In the genomic region with DNA sequence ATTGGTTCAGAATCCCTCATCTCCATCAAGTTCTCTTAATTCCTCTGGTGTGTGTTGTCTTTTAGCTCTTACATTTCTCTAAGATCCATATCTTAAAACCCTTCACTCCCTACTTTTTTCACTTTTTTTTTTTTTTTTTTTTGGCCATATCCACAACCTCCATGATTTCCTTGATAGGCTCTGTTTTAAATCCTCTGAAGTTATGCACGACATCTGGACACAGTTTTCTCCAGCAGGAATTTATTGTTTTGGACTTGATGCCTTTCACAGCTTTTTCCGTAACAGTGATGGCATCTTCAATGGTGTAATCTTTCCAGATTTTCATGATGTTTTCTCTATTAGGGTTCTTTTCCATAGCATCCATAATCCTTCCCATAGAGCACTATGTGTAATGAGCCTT, we compare ENCODE assay signal across 16 cellular contexts. TPM values are rescaled to one million over a fixed set of nuclear protein-coding genes. Genes with fewer than 3 reads are reported as not detected.
DNase-seq lines count a peak whose midpoint lies in the region; ATAC-seq, FAIRE-seq and TF ChIP-seq lines count a peak whose summit lies in the region.
"Had no signal": no experiment of that assay in that cellular context is flagged by ENCODE, and none has a peak within 500 bp of the region (broad histone marks: within the 10 kb centered on the region; RNA-seq: fewer than 3 reads in every experiment).

No MANE protein-coding gene starts in this region.

- no peak overlapping the region for H3K4me2 ChIP-seq in GM12878 (ENCODE audit: control insufficient read depth, insufficient read depth)

- peaks cover 82% of the 10 kb centered on the region for H3K79me2 ChIP-seq in GM12878 (ENCODE audit: control insufficient read depth, insufficient read depth, low read length)

- peaks cover 72% of the 10 kb centered on the region for H3K4me1 ChIP-seq in left ventricle myocardium inferior
- peaks cover 19% of the 10 kb centered on the region; the same call in 1 of the 2 replicates for H3K4me1 ChIP-seq in GM12878 (ENCODE audit: control insufficient read depth, insufficient read depth, low read length)

- TF ChIP-seq EP300 in GM12878 (IDR thresholded peaks at IDR 0.05; ENCODE audit: borderline replicate concordance in 1 of 2, control insufficient read depth in 1 of 2, low read depth in 2 of 2, low read length in 2 of 2): no peak

- no peaks in the 10 kb centered on the region for H3K36me3 ChIP-seq in left ventricle myocardium inferior
- 0 out of 4 replicates have a peak, but pooled peaks cover 0 to 7% of the 10 kb centered on the region in 2 experiments for H3K36me3 ChIP-seq in GM12878 (ENCODE audit: control insufficient read depth in 2 of 2, insufficient read depth in 2 of 2, low read length in 1 of 2)
- H3K36me3 ChIP-seq: right lobe of liver had no signal

- SMC1A ChIA-PET in GM12878 (lab: Charles Lee; ENCODE audit: uncharacterized antibody, unreplicated experiment): no interaction called here

- no peak overlapping the region for H3K4me3 Mint-ChIP-seq in nephron
- H3K4me3 Mint-ChIP-seq: stimulated activated effector memory CD8-positive, alpha-beta T cell treated with anti-CD3 and anti-CD28 coated beads, Interleukin-12 subunit alpha, Interleukin-12 subunit beta, amount 100 ng/mL, for 72 hours had no signal

- CTCF ChIA-PET in GM12878 (lab: Yijun Ruan, JAX): no interaction called here

- 100% methylated on average over 2 of the region's 2 CpGs for WGBS in GM12878 (ENCODE audit: insufficient coverage, insufficient replicate concordance, low lambda C conversion rate, missing lambda C conversion rate)

- DNase-seq in left ventricle myocardium inferior: no peak
- no peak for DNase-seq in left ventricle myocardium superior
- DNase-seq in GM12878 (ENCODE audit: low read depth, low spot score): no peak
- no peak for DNase-seq in SHP77 (lab: John Stamatoyannopoulos, UW)
- no peak for DNase-seq in Ammon's horn (ENCODE audit: low spot score)
- no peak for DNase-seq in NK-92 treated with Interleukin-12 subunit alpha and Interleukin-12 subunit beta, amount 100 ng/mL, for 24 hours (lab: John Stamatoyannopoulos, UW)
- DNase-seq: NCI-H187; right lobe of liver; stimulated activated CD4-positive, alpha-beta T cell treated with anti-CD3 and anti-CD28 coated beads, Interleukin-4, amount 100 ng/mL, for 4 hours had no signal

- peaks cover 8% of the 10 kb centered on the region for H3K36me3 Mint-ChIP-seq in nephron (ENCODE audit: low read depth)

- TF ChIP-seq POLR2A in GM12878 (IDR thresholded peaks at IDR 0.05; ENCODE audit: low read depth, low read length): no peak

- H3K27ac ChIP-seq in left ventricle myocardium inferior (replicated peaks): peak overlapping the region; percentile 66
- H3K27ac ChIP-seq in GM12878 (ENCODE audit: control insufficient read depth, insufficient read depth): no peak overlapping the region
- H3K27ac ChIP-seq: epithelial cell of prostate, right lobe of liver had no signal

- no peak for TF ChIP-seq RAD21 in GM12878 (IDR thresholded peaks at IDR 0.05; ENCODE audit: insufficient read depth, low read depth, low read length)

- H3K9me3 ChIP-seq in left ventricle myocardium inferior (replicated peaks) (no peaks in the 10 kb centered on the region), GM12878 (replicated peaks; ENCODE audit: control insufficient read depth, insufficient read depth, low read length) (no peaks in the 10 kb centered on the region)
- H3K9me3 ChIP-seq: right lobe of liver had no signal

- H3K9me3 Mint-ChIP-seq in nephron: no peaks in the 10 kb centered on the region
- H3K9me3 Mint-ChIP-seq: stimulated activated effector memory CD8-positive, alpha-beta T cell treated with anti-CD3 and anti-CD28 coated beads, Interleukin-12 subunit alpha, Interleukin-12 subunit beta, amount 100 ng/mL, for 72 hours had no signal

- POLR2A ChIA-PET in GM12878 (lab: Charles Lee): interaction anchor here (0.7 kb wide), 1 partner anchor 27 kb away, joined by 10 read pairs; no protein-coding TSS in a partner anchor

- H4K20me1 ChIP-seq in GM12878 (ENCODE audit: control insufficient read depth, insufficient read depth): no peaks in the 10 kb centered on the region; the same call in 1 of the 2 replicates

- no peak for FAIRE-seq in GM12878 (lab: Jason Lieb, UNC)
- FAIRE-seq: H54, K562 had no signal

- RAD21 ChIA-PET in GM12878 (lab: Charles Lee; ENCODE audit: unreplicated experiment): interaction anchor here (1.0 kb wide), 1 partner anchor 149 kb away, joined by 3 read pairs; no protein-coding TSS in a partner anchor

- H3K4me1 Mint-ChIP-seq in nephron: peaks cover 42% of the 10 kb centered on the region

- BruUV-seq in GM12878 (replicated peaks; lab: Mats Ljungman, UMichigan): no TSS peak

- TF ChIP-seq CTCF in left ventricle myocardium inferior (IDR thresholded peaks at IDR 0.05; ENCODE audit: borderline replicate concordance) (no peak), GM12878 (IDR thresholded peaks at IDR 0.05 in 2 of 3, conservative IDR thresholded peaks at IDR 0.05 in 1 of 3; ENCODE audit: control insufficient read depth in 2 of 3, extremely low read depth in 1 of 3, insufficient read depth in 1 of 3, low read depth in 3 of 3, low read length in 3 of 3) (no peak), nephron (IDR thresholded peaks at IDR 0.05; ENCODE audit: unreplicated experiment in 3 of 3) (no peak)

- in situ Hi-C loops in GM12878 (cut with MboI): no loop called here

- H3K4me3 ChIP-seq in left ventricle myocardium inferior (no peak overlapping the region), GM12878 (no peak overlapping the region)
- H3K4me3 ChIP-seq: K562, right lobe of liver had no signal

- H2AFZ ChIP-seq in GM12878 (ENCODE audit: control insufficient read depth, low read depth, low read length): no peak overlapping the region

- H3K27ac Mint-ChIP-seq in nephron: peak overlapping the region; percentile 70 to 84 (median 77)
- H3K27ac Mint-ChIP-seq: stimulated activated effector memory CD8-positive, alpha-beta T cell treated with anti-CD3 and anti-CD28 coated beads, Interleukin-12 subunit alpha, Interleukin-12 subunit beta, amount 100 ng/mL, for 72 hours had no signal

- H3K27me3 Mint-ChIP-seq in nephron (ENCODE audit: low read depth): no peaks in the 10 kb centered on the region

- no peak for ATAC-seq in left ventricle myocardium superior
- no peak for ATAC-seq in GM12878
- ATAC-seq in HG03045 (IDR thresholded peaks at IDR 0.05; ENCODE audit: unreplicated experiment): no peak
- ATAC-seq: activated CD4-positive, CD25-positive, alpha-beta regulatory T cell treated with anti-CD3 and anti-CD28 coated beads, Interleukin-2, amount 50 U/mL, for 24 hours; right lobe of liver; stimulated activated effector memory CD8-positive, alpha-beta T cell treated with anti-CD3 and anti-CD28 coated beads, Interleukin-12 subunit alpha, Interleukin-12 subunit beta, amount 100 ng/mL, for 72 hours had no signal

- intact Hi-C loops in left ventricle myocardium inferior (cut with micrococcal nuclease) (no loop called here), left ventricle myocardium superior (cut with micrococcal nuclease) (no loop called here), GM12878 (cut with micrococcal nuclease; ENCODE audit: unreplicated experiment) (no loop called here)

- H3K9ac ChIP-seq in GM12878 (ENCODE audit: control insufficient read depth, insufficient read depth, low read length): no peak overlapping the region

- H3K27me3 ChIP-seq in left ventricle myocardium inferior (ENCODE audit: low read depth) (no peaks in the 10 kb centered on the region), GM12878 (replicated peaks in 1 of 2; ENCODE audit: control insufficient read depth in 2 of 2, insufficient read depth in 2 of 2, low read length in 1 of 2) (no peaks in the 10 kb centered on the region)
- H3K27me3 ChIP-seq: right lobe of liver had no signal

TF ChIP-seq in GM12878, 131 proteins besides CTCF, POLR2A, EP300 and RAD21:
- TF ChIP-seq NFXL1 (IDR thresholded peaks at IDR 0.05; ENCODE audit: borderline replicate concordance): 0 out of 2 replicates have a peak, but pooled peaks have one; percentile 14
- no peak for TF ChIP-seq SP1 (IDR thresholded peaks at IDR 0.05; ENCODE audit: low read depth, low read length)

RNA-seq across cellular contexts. Expression of a gene that starts 57.0 kb away (rescaled TPM):
- total RNA-seq in left ventricle myocardium inferior: 23.8 TPM
- 23.3 TPM for total RNA-seq in left ventricle myocardium superior
- total RNA-seq in GM12878 (2013; cell fraction: nucleolus; rRNA removed): 241 and 256 TPM in 2 replicates
- 82.4 and 88.7 TPM in 2 replicates for total RNA-seq in GM12878 (2014; rRNA removed)
- 95.3 and 95.8 TPM in 2 replicates for total RNA-seq in GM12878 (2014; rRNA removed; fragmentation: Illumina TruSeq; extraction: Trizol)
- 87.4 and 96.2 TPM in 2 replicates for total RNA-seq in GM12878 (2021)
- 30.3 TPM for polyA plus RNA-seq in GM12878 (2011; ENCODE audit: low read depth)
- polyA plus RNA-seq in GM12878 (2011; rRNA removed): 92.6 and 114 TPM in 2 replicates
- polyA plus RNA-seq in GM12878 (2011; cell fraction: cytosol; rRNA removed): 60.3 and 60.4 TPM in 2 replicates
- 89.9 and 95.2 TPM in 2 replicates for polyA plus RNA-seq in GM12878 (2011; cell fraction: nucleus; rRNA removed)
- polyA plus RNA-seq in GM12878 (2012): 38.3 and 50.2 TPM in 2 replicates
- polyA plus RNA-seq in GM12878 (2014; fragmentation: Illumina TruSeq; extraction: Trizol): 78.2 and 94.6 TPM in 2 replicates
- polyA plus RNA-seq in GM12878 (2014; fragmentation: Nextera tagmentation; extraction: Ambion mirVana): 10 to 100 TPM; 16.9 to 18.0 TPM
- 62.4 and 66.0 TPM in 2 replicates for polyA plus RNA-seq in GM12878 (2014; rRNA removed)
- 10 to 100 TPM; 68.1 to 69.1 TPM for polyA plus RNA-seq in GM12878 (2016; fragmentation: Nextera tagmentation; extraction: Ambion mirVana)
- polyA minus RNA-seq in GM12878 (2011; rRNA and poly(A)+ RNA removed): 126 and 138 TPM in 2 replicates
- polyA minus RNA-seq in GM12878 (2011; cell fraction: cytosol; rRNA and poly(A)+ RNA removed): 52.3 and 52.4 TPM in 2 replicates
- 48.2 and 66.5 TPM in 2 replicates for polyA minus RNA-seq in GM12878 (2011; cell fraction: nucleus; rRNA and poly(A)+ RNA removed)
